18 cellular contexts compared by ENCODE assay signal in genomic region chr15:68103603-68104002, GRCh38.
"Had no signal": no experiment of that assay in that cellular context is flagged by ENCODE, and none has a peak within 500 bp of the region (broad histone marks: within the 10 kb centered on the region; RNA-seq: fewer than 3 reads in every experiment).

No MANE protein-coding gene starts in this region.

- DNase-seq: IMR-90, Kasumi-1, MM.1S, NCI-H1092 treated with DMSO at 0.1 percent for 48 hours, NCI-H1436, NCI-H187 treated with DMSO at 0.1 percent for 48 hours, NCI-H2029 treated with DMSO at 0.1 percent for 48 hours, NCI-H2171 treated with DMSO at 0.1 percent for 48 hours, NCI-H345, NCI-H446 treated with DMSO at 0.1 percent for 48 hours, NCI-H524, NCI-H526 treated with DMSO at 0.1 percent for 48 hours, NCI-H748 treated with DMSO at 0.1 percent for 48 hours, SHP77 had no signal

- H3K4me2 ChIP-seq: KMS-11 had no signal

- ATAC-seq: HepG2, Panc1 had no signal

- FAIRE-seq: HepG2 had no signal

- H3K9ac ChIP-seq: KMS-11 had no signal

- H3K27ac ChIP-seq: KMS-11, RWPE1 had no signal
